In the genomic region with DNA sequence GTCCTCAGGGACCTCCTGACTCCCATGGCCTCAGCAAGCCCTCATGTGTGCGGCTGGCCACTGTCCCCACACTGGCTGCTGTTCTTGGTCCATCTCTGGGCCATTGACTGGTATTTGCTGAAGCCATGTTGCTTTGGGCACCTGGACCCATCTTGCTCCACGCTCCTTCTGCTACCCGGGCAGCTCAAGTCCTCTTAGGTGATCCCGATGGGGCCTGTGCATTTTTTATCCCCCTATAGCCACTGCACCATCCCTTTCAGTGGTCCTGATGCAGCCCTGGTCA, we compare ENCODE assay signal across 21 cellular contexts. TPM values are rescaled to one million over a fixed set of nuclear protein-coding genes. Genes with fewer than 3 reads are reported as not detected.
"Had no signal": no experiment of that assay in that cellular context is flagged by ENCODE, and none has a peak within 500 bp of the region (broad histone marks: within the 10 kb centered on the region; RNA-seq: fewer than 3 reads in every experiment).

No MANE protein-coding gene starts in this region.

- H3K9me3 Mint-ChIP-seq: central memory CD8-positive, alpha-beta T cell; dendritic cell treated with granulocyte-macrophage colony-stimulating factor and Interleukin-4, amounts not matched to agents 40 ng/mL and 50 ng/mL, for 4 days; effector memory CD8-positive, alpha-beta T cell; naive thymus-derived CD4-positive, alpha-beta T cell; neural crest cell had no signal

- H3K36me3 Mint-ChIP-seq: naive thymus-derived CD4-positive, alpha-beta T cell had no signal

- H3K27ac ChIP-seq: epithelial cell of prostate, esophagus muscularis mucosa, gastrocnemius medialis, ovary, right lobe of liver, skin epidermis, tibial artery, uterus had no signal

- H3K36me3 ChIP-seq: gastrocnemius medialis, ovary, right lobe of liver, tibial artery, uterus had no signal

- H3K27me3 ChIP-seq: gastrocnemius medialis, ovary, right lobe of liver, upper lobe of left lung, uterus had no signal

- H3K4me3 Mint-ChIP-seq: central memory CD8-positive, alpha-beta T cell; dendritic cell treated with granulocyte-macrophage colony-stimulating factor and Interleukin-4, amounts not matched to agents 40 ng/mL and 50 ng/mL, for 4 days; effector memory CD8-positive, alpha-beta T cell; naive thymus-derived CD4-positive, alpha-beta T cell; neural crest cell had no signal

- H3K4me3 ChIP-seq: esophagus muscularis mucosa, gastrocnemius medialis, ovary, right lobe of liver, skin epidermis, tibial artery, upper lobe of left lung, uterus had no signal

- ATAC-seq: effector memory CD8-positive, alpha-beta T cell; gastrocnemius medialis; naive thymus-derived CD4-positive, alpha-beta T cell; right lobe of liver; stimulated activated naive CD8-positive, alpha-beta T cell treated with anti-CD3 and anti-CD28 coated beads, Interleukin-15, Interleukin-2, amounts not matched to agents 100 U/mL and 50 U/mL, for 24 hours had no signal

- DNase-seq: effector memory CD8-positive, alpha-beta T cell; gastrocnemius medialis; islet precursor cell; mammary epithelial cell; naive thymus-derived CD4-positive, alpha-beta T cell; nucleus accumbens; stimulated activated CD4-positive, alpha-beta T cell treated with anti-CD3 and anti-CD28 coated beads, Interleukin-2, amount 100 ng/mL, for 48 hours; stimulated activated naive CD8-positive, alpha-beta T cell treated with anti-CD3 and anti-CD28 coated beads, Interleukin-15, Interleukin-2, amounts not matched to agents 100 U/mL and 50 U/mL, for 24 hours; upper lobe of left lung had no signal

- H3K27ac Mint-ChIP-seq: dendritic cell treated with granulocyte-macrophage colony-stimulating factor and Interleukin-4, amounts not matched to agents 40 ng/mL and 50 ng/mL, for 4 days; effector memory CD8-positive, alpha-beta T cell; naive thymus-derived CD4-positive, alpha-beta T cell; progenitor cell of endocrine pancreas had no signal

- H3K4me1 ChIP-seq: esophagus muscularis mucosa, gastrocnemius medialis, right lobe of liver, tibial artery, uterus had no signal

- H3K4me1 Mint-ChIP-seq: central memory CD8-positive, alpha-beta T cell; neural crest cell had no signal

- H3K9me3 ChIP-seq: esophagus muscularis mucosa, gastrocnemius medialis, ovary, right lobe of liver, tibial artery, upper lobe of left lung, uterus had no signal

RNA-seq across cellular contexts. Expression of a gene that starts 16.7 kb away (rescaled TPM):
- total RNA-seq: fibroblast of villous mesenchyme, mammary epithelial cell, neural crest cell, progenitor cell of endocrine pancreas had no signal
- polyA plus RNA-seq: mammary epithelial cell; naive thymus-derived CD4-positive, alpha-beta T cell had no signal
